8 cellular contexts compared by ENCODE assay signal in the genomic region with DNA sequence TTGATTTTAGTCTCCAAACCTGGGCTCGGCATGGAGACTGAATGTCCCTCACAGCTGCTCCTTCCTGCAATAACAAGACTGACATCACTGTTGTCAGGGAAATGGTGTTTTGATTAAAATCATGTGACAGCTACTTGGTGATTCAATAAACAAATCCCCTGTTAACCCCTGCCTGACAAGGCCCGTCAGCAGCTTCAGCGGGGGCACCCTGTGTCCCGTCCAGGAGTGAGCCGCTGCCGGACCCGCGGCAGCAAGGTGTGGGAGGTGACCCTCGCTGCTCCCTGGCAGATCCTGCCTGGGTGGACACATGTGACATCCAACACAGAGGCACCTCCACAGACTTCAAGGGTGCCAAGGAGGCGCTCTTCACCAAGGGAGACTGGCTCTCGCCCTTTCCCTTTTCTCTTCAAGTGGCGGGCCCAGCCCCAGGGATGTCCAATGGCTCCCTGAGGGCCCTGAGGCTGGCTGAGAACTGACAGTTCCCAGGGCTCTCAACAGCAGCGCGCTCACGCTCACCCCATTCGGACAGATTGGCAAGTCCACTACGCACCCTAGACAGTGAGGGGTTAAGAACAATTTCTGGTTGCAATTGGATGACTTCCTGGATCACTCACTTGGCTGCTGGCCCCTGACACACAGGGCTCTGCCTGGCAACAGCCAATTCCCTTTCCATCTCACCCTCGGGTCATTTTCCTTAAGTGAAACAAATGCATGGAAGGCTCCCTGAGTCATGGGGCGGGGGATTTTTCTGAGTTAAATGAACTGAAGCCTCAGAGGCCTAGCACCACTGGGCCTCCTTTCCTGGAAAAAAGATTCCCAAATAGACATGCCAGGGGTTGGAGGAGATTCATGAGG. TPM values are rescaled to one million over a fixed set of nuclear protein-coding genes. Genes with fewer than 3 reads are reported as not detected.
A peak's percentile ranks its signal among the peaks of the same experiment; 100 is the strongest.
DNase-seq lines count a peak whose midpoint lies in the region; ATAC-seq and TF ChIP-seq lines count a peak whose summit lies in the region.

No MANE protein-coding gene starts in this region.

- H3K27ac ChIP-seq in C4-2B (peak overlapping the region; percentile 74), trophoblast cell (ENCODE audit: low read depth, low read length) (peak overlapping the region; percentile 85), OCI-LY7 (ENCODE audit: low read depth, low read length, poor library complexity, severe bottlenecking) (no peak overlapping the region)

- WGBS in trophoblast cell (ENCODE audit: extremely low coverage, insufficient coverage, insufficient read length) = no CpG with 5 or more reads among the region's 19 CpGs

- no peaks in the 10 kb centered on the region for H4K20me1 ChIP-seq in OCI-LY7 (ENCODE audit: insufficient read depth, low read length)

- no TSS peak for BruUV-seq in OCI-LY7 (replicated peaks; lab: Mats Ljungman, UMichigan)

- peak overlapping the region; percentile 44 for H2BK120ac ChIP-seq in trophoblast cell (ENCODE audit: insufficient read depth, low read length, poor library complexity)

- no peaks in the 10 kb centered on the region for H3K27me3 ChIP-seq in trophoblast cell (ENCODE audit: insufficient read depth, low read length)

- peak overlapping the region; percentile 13 for H2AFZ ChIP-seq in trophoblast cell (ENCODE audit: insufficient read depth, low read length, poor library complexity)
- no peak overlapping the region for H2AFZ ChIP-seq in OCI-LY7 (ENCODE audit: low read length)

- H3K4me3 ChIP-seq in trophoblast cell (ENCODE audit: low read depth, low read length) (no peak overlapping the region), OCI-LY7 (ENCODE audit: low read depth, low read length, poor library complexity, severe bottlenecking) (no peak overlapping the region)

- peaks cover 31% of the 10 kb centered on the region for H3K79me1 ChIP-seq in trophoblast cell (ENCODE audit: low read length)

- POLR2A ChIA-PET in OCI-LY7 (lab: Charles Lee) = no interaction called here

- peak overlapping the region; percentile 55 for H4K12ac ChIP-seq in trophoblast cell (ENCODE audit: low read depth, low read length)

- H3K4me1 ChIP-seq in trophoblast cell (ENCODE audit: control insufficient read depth in 1 of 2, insufficient read depth in 2 of 2, low read length in 2 of 2) = peaks cover 36 to 44% of the 10 kb centered on the region in 2 experiments
- no peaks in the 10 kb centered on the region for H3K4me1 ChIP-seq in OCI-LY7 (ENCODE audit: insufficient read depth, low read length, poor library complexity, severe bottlenecking)

- no peak for TF ChIP-seq CTCF in C4-2B (conservative IDR thresholded peaks at IDR 0.05)
- TF ChIP-seq CTCF in OCI-LY7 (conservative IDR thresholded peaks at IDR 0.05; ENCODE audit: low read length) = no peak

- H2BK12ac ChIP-seq in trophoblast cell (ENCODE audit: low read length) = peak overlapping the region; percentile 58

- no peaks in the 10 kb centered on the region for H3K9me3 ChIP-seq in trophoblast cell (ENCODE audit: insufficient read depth, low read depth, low read length)
- no peaks in the 10 kb centered on the region for H3K9me3 ChIP-seq in OCI-LY7 (ENCODE audit: low read length)

- H3K36me3 ChIP-seq in trophoblast cell (ENCODE audit: control insufficient read depth in 1 of 2, insufficient read depth in 2 of 2, low read length in 2 of 2) = peaks cover 0 to 3% of the 10 kb centered on the region in 2 experiments
- peaks cover 19% of the 10 kb centered on the region for H3K36me3 ChIP-seq in OCI-LY7 (ENCODE audit: insufficient read depth, low read length)

- peak overlapping the region; percentile 67 for H4K91ac ChIP-seq in trophoblast cell (ENCODE audit: low read depth, low read length)

- no peaks in the 10 kb centered on the region for H3K9me2 ChIP-seq in OCI-LY7 (ENCODE audit: insufficient read depth, low read length)

- H3K23ac ChIP-seq in trophoblast cell (ENCODE audit: low read length) = no peak overlapping the region

- peak overlapping the region; percentile 16 for H2AK5ac ChIP-seq in trophoblast cell (ENCODE audit: low read length)

- no peak overlapping the region for H3K9ac ChIP-seq in trophoblast cell (ENCODE audit: low read length)

- peak overlapping the region; percentile 9 for H3K4me2 ChIP-seq in trophoblast cell (ENCODE audit: low read length)
- H3K4me2 ChIP-seq in OCI-LY7 (ENCODE audit: low read length) = no peak overlapping the region

- peak overlapping the region; percentile 31 for H3K18ac ChIP-seq in trophoblast cell (ENCODE audit: low read length)

- H3K79me2 ChIP-seq in trophoblast cell (ENCODE audit: control insufficient read depth, insufficient read depth, low read length, poor library complexity) (peaks cover 8% of the 10 kb centered on the region), OCI-LY7 (ENCODE audit: insufficient read depth, low read depth, low read length) (no peaks in the 10 kb centered on the region)

- H3K14ac ChIP-seq in trophoblast cell (ENCODE audit: low read length) = peak overlapping the region; percentile 76

- H2BK5ac ChIP-seq in trophoblast cell (ENCODE audit: low read depth, low read length, poor library complexity) = peak overlapping the region; percentile 49

- H3K4ac ChIP-seq in trophoblast cell (ENCODE audit: low read depth, low read length) = peak overlapping the region; percentile 53

- peak overlapping the region; percentile 33 for H4K8ac ChIP-seq in trophoblast cell (ENCODE audit: low read depth, low read length)

- ATAC-seq in Right ventricle myocardium superior (ENCODE audit: poor library complexity) (peak; percentile 78), HG02642 (IDR thresholded peaks at IDR 0.05; ENCODE audit: poor library complexity, unreplicated experiment) (no peak)

- CTCF ChIA-PET in OCI-LY7 (lab: Charles Lee; ENCODE audit: unreplicated experiment) = no interaction called here

- intact Hi-C loops in Right ventricle myocardium superior (cut with DNase I) = no loop called here
- intact Hi-C loops in OCI-LY7 (cut with micrococcal nuclease; ENCODE audit: unreplicated experiment) = no loop called here

- DNase-seq in NCI-H128 (lab: John Stamatoyannopoulos, UW; ENCODE audit: unreplicated experiment) = peak; percentile 59
- peak; percentile 92 for DNase-seq in amniotic epithelial cell (ENCODE audit: low read depth)
- peak; percentile 85 for DNase-seq in Right ventricle myocardium superior
- peak; percentile 90 to 93 for DNase-seq in trophoblast cell
- DNase-seq in stimulated activated CD4-positive, alpha-beta T cell treated with anti-CD3 and anti-CD28 coated beads, Interleukin-2, amount 100 ng/mL, for 48 hours = no peak
- no peak for DNase-seq in OCI-LY7 (ENCODE audit: low spot score)

RNA-seq across cellular contexts. Expression of gene PPP2R1B, which starts 30.7 kb away (rescaled TPM):
- total RNA-seq in Right ventricle myocardium superior = 7.7 TPM
- polyA plus RNA-seq in trophoblast cell (2013) = 17.9 and 18.6 TPM in 2 replicates
- 30.2 and 50.6 TPM in 2 replicates for total RNA-seq in OCI-LY7 (2014; rRNA removed; shearing (Covaris generic))
- 81.5 and 84.2 TPM in 2 replicates for total RNA-seq in OCI-LY7 (2022)

Comparison
In these comparisons a context has a peak if more than half of its experiments do, and no peak if none do; other contexts are left out.
1. DNase-seq: peak in NCI-H128 (single experiment), amniotic epithelial cell (single experiment), Right ventricle myocardium superior (single experiment) and trophoblast cell (2 of 2); none in stimulated activated CD4-positive, alpha-beta T cell treated with anti-CD3 and anti-CD28 coated beads, Interleukin-2, amount 100 ng/mL, for 48 hours (0 of 2) and OCI-LY7 (single experiment).